1 cellular context compared by ENCODE assay signal in the genomic region with DNA sequence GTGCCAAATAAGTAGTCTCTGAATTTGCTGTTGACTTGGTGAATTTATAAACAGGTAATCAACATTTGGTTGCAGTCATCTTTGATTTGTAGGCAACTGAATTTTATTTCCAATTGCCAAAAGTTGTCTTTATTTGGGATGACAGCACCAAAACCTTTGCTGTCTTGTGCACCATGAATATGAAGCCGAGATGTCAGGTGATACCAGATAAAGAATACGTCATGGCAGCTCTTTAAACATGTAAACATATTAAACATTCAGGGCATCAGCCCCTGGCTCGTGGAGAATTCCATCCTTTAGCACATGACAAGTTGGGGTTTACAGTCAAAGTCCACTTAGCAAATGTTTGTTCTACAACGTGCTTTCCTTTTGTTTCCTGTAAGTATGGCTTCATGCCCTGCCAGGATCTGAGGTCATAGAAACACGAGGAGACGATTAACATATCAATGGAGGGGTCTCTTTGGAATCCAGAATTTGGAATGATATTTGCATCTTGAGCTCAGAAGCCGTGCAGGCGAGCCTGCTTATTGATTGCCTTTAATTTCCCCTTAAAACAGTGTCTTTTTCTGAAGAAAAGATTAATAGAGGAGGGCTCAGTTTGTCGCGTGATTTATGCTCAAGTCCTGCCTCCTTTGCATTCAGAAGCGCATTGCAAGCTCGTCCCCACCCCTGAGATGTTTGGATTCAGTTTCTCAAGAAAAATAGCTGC.
TF ChIP-seq lines count a peak whose summit lies in the region.

No MANE protein-coding gene starts in this region.

TF ChIP-seq in K562, 482 proteins besides CTCF, POLR2A, EP300 and RAD21 (continued from another document and continues in another):
- TF ChIP-seq, protein P1, sequence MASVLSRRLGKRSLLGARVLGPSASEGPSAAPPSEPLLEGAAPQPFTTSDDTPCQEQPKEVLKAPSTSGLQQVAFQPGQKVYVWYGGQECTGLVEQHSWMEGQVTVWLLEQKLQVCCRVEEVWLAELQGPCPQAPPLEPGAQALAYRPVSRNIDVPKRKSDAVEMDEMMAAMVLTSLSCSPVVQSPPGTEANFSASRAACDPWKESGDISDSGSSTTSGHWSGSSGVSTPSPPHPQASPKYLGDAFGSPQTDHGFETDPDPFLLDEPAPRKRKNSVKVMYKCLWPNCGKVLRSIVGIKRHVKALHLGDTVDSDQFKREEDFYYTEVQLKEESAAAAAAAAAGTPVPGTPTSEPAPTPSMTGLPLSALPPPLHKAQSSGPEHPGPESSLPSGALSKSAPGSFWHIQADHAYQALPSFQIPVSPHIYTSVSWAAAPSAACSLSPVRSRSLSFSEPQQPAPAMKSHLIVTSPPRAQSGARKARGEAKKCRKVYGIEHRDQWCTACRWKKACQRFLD (CRISPR knock-in tag; IDR thresholded peaks at IDR 0.05), result 0 out of 2 replicates have a peak, but pooled peaks have one; percentile 17
- TF ChIP-seq SREBF1 (IDR thresholded peaks at IDR 0.05; ENCODE audit: borderline replicate concordance, low read depth, low read length) (peak; percentile 19; the same call in 1 of the 2 replicates), JUND (IDR thresholded peaks at IDR 0.05; ENCODE audit: borderline replicate concordance, low read depth, low read length) (0 out of 2 replicates have a peak, but pooled peaks have one; percentile 12), JUND (tag; IDR thresholded peaks at IDR 0.05; ENCODE audit: borderline replicate concordance, low read depth, low read length) (peak; percentile 70; the same call in 1 of the 3 replicates), NR4A1 (CRISPR knock-in tag; IDR thresholded peaks at IDR 0.05) (no peak), NR4A1 (tag; IDR thresholded peaks at IDR 0.05) (peak; percentile 58; the same call in 1 of the 2 replicates), TCF7 (IDR thresholded peaks at IDR 0.05; ENCODE audit: borderline replicate concordance) (no peak), NR2C1 (IDR thresholded peaks at IDR 0.05) (peak; percentile 76), NR2C1 (tag; IDR thresholded peaks at IDR 0.05) (peak; percentile 81), MTA3 (IDR thresholded peaks at IDR 0.05; ENCODE audit: borderline replicate concordance) (peak; percentile 75; the same call in 1 of the 2 replicates), MAZ (CRISPR knock-in tag; conservative IDR thresholded peaks at IDR 0.05 in 1 of 2, IDR thresholded peaks at IDR 0.05 in 1 of 2) (0 out of 4 replicates have a peak, but pooled peaks of 1 of the 2 experiments have one; percentile 14), ASH1L (IDR thresholded peaks at IDR 0.05; ENCODE audit: borderline replicate concordance, low read depth, partially characterized antibody) (peak; percentile 46), ETV1 (tag; conservative IDR thresholded peaks at IDR 0.05; ENCODE audit: low read depth) (peak; percentile 41), ZBTB1 (CRISPR knock-in tag; IDR thresholded peaks at IDR 0.05; ENCODE audit: borderline replicate concordance, low read depth) (no peak), TARDBP (IDR thresholded peaks at IDR 0.05) (no peak), PHF21A (IDR thresholded peaks at IDR 0.05; ENCODE audit: borderline replicate concordance, low read depth) (0 out of 2 replicates have a peak, but pooled peaks have one; percentile 41), SMARCB1 (IDR thresholded peaks at IDR 0.05; ENCODE audit: insufficient read length, low read depth) (no peak), FOXA3 (CRISPR knock-in tag; conservative IDR thresholded peaks at IDR 0.05 in 1 of 2, IDR thresholded peaks at IDR 0.05 in 1 of 2) (no peak), EP400 (IDR thresholded peaks at IDR 0.05) (peak; percentile 67), ZNF766 (CRISPR knock-in tag; conservative IDR thresholded peaks at IDR 0.05) (0 out of 2 replicates have a peak, but pooled peaks have one; percentile 38), TEAD2 (tag; IDR thresholded peaks at IDR 0.05) (no peak), PYGO2 (tag; IDR thresholded peaks at IDR 0.05) (0 out of 2 replicates have a peak, but pooled peaks have one; percentile 60), C11orf30 (IDR thresholded peaks at IDR 0.05; ENCODE audit: low read depth) (no peak), DIDO1 (tag; IDR thresholded peaks at IDR 0.05; ENCODE audit: low read depth) (peak; percentile 75), DPF2 (IDR thresholded peaks at IDR 0.05) (peak; percentile 26), OTX1 (CRISPR knock-in tag; IDR thresholded peaks at IDR 0.05) (no peak), SMARCA5 (IDR thresholded peaks at IDR 0.05) (no peak), YY1 (IDR thresholded peaks at IDR 0.05; ENCODE audit: borderline replicate concordance in 1 of 3, control insufficient read depth in 1 of 3, extremely low read depth in 1 of 3, insufficient read depth in 3 of 3, insufficient read length in 1 of 3, insufficient replicate concordance in 2 of 3, low read depth in 1 of 3, low read length in 2 of 3) (peak in 1 of 3 experiments; percentile 7), RBM25 (IDR thresholded peaks at IDR 0.05; ENCODE audit: low read depth, low read length, severe bottlenecking) (peak; percentile 24), ELF4 (CRISPR knock-in tag; IDR thresholded peaks at IDR 0.05) (no peak)
- TF ChIP-seq, protein P2, sequence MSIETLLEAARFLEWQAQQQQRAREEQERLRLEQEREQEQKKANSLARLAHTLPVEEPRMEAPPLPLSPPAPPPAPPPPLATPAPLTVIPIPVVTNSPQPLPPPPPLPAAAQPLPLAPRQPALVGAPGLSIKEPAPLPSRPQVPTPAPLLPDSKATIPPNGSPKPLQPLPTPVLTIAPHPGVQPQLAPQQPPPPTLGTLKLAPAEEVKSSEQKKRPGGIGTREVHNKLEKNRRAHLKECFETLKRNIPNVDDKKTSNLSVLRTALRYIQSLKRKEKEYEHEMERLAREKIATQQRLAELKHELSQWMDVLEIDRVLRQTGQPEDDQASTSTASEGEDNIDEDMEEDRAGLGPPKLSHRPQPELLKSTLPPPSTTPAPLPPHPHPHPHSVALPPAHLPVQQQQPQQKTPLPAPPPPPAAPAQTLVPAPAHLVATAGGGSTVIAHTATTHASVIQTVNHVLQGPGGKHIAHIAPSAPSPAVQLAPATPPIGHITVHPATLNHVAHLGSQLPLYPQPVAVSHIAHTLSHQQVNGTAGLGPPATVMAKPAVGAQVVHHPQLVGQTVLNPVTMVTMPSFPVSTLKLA (conservative IDR thresholded peaks at IDR 0.05), result peak; percentile 57 to 76
- TF ChIP-seq, protein P3, sequence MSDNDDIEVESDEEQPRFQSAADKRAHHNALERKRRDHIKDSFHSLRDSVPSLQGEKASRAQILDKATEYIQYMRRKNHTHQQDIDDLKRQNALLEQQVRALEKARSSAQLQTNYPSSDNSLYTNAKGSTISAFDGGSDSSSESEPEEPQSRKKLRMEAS (CRISPR knock-in tag; IDR thresholded peaks at IDR 0.05), result peak; percentile 52; the same call in 1 of the 2 replicates
- TF ChIP-seq, protein P4, sequence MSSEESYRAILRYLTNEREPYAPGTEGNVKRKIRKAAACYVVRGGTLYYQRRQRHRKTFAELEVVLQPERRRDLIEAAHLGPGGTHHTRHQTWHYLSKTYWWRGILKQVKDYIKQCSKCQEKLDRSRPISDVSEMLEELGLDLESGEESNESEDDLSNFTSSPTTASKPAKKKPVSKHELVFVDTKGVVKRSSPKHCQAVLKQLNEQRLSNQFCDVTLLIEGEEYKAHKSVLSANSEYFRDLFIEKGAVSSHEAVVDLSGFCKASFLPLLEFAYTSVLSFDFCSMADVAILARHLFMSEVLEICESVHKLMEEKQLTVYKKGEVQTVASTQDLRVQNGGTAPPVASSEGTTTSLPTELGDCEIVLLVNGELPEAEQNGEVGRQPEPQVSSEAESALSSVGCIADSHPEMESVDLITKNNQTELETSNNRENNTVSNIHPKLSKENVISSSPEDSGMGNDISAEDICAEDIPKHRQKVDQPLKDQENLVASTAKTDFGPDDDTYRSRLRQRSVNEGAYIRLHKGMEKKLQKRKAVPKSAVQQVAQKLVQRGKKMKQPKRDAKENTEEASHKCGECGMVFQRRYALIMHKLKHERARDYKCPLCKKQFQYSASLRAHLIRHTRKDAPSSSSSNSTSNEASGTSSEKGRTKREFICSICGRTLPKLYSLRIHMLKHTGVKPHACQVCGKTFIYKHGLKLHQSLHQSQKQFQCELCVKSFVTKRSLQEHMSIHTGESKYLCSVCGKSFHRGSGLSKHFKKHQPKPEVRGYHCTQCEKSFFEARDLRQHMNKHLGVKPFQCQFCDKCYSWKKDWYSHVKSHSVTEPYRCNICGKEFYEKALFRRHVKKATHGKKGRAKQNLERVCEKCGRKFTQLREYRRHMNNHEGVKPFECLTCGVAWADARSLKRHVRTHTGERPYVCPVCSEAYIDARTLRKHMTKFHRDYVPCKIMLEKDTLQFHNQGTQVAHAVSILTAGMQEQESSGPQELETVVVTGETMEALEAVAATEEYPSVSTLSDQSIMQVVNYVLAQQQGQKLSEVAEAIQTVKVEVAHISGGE (CRISPR knock-in tag; IDR thresholded peaks at IDR 0.05), result peak in 1 of 3 experiments; percentile 64; a peak in 2 of 6 replicates
- TF ChIP-seq, protein P5, sequence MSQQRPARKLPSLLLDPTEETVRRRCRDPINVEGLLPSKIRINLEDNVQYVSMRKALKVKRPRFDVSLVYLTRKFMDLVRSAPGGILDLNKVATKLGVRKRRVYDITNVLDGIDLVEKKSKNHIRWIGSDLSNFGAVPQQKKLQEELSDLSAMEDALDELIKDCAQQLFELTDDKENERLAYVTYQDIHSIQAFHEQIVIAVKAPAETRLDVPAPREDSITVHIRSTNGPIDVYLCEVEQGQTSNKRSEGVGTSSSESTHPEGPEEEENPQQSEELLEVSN (IDR thresholded peaks at IDR 0.05; ENCODE audit: borderline replicate concordance in 1 of 2, extremely low read depth in 1 of 2, insufficient read depth in 1 of 2, insufficient read length in 1 of 2, low read depth in 1 of 2, low read length in 1 of 2, poor library complexity in 1 of 2, severe bottlenecking in 1 of 2), result peak in 1 of 2 experiments; percentile 9
- TF ChIP-seq, protein P6, sequence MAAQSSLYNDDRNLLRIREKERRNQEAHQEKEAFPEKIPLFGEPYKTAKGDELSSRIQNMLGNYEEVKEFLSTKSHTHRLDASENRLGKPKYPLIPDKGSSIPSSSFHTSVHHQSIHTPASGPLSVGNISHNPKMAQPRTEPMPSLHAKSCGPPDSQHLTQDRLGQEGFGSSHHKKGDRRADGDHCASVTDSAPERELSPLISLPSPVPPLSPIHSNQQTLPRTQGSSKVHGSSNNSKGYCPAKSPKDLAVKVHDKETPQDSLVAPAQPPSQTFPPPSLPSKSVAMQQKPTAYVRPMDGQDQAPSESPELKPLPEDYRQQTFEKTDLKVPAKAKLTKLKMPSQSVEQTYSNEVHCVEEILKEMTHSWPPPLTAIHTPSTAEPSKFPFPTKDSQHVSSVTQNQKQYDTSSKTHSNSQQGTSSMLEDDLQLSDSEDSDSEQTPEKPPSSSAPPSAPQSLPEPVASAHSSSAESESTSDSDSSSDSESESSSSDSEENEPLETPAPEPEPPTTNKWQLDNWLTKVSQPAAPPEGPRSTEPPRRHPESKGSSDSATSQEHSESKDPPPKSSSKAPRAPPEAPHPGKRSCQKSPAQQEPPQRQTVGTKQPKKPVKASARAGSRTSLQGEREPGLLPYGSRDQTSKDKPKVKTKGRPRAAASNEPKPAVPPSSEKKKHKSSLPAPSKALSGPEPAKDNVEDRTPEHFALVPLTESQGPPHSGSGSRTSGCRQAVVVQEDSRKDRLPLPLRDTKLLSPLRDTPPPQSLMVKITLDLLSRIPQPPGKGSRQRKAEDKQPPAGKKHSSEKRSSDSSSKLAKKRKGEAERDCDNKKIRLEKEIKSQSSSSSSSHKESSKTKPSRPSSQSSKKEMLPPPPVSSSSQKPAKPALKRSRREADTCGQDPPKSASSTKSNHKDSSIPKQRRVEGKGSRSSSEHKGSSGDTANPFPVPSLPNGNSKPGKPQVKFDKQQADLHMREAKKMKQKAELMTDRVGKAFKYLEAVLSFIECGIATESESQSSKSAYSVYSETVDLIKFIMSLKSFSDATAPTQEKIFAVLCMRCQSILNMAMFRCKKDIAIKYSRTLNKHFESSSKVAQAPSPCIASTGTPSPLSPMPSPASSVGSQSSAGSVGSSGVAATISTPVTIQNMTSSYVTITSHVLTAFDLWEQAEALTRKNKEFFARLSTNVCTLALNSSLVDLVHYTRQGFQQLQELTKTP (IDR thresholded peaks at IDR 0.05; ENCODE audit: low read depth in 1 of 2, partially characterized antibody in 2 of 2), result peak in 1 of 2 experiments; percentile 94
- TF ChIP-seq, protein P7, sequence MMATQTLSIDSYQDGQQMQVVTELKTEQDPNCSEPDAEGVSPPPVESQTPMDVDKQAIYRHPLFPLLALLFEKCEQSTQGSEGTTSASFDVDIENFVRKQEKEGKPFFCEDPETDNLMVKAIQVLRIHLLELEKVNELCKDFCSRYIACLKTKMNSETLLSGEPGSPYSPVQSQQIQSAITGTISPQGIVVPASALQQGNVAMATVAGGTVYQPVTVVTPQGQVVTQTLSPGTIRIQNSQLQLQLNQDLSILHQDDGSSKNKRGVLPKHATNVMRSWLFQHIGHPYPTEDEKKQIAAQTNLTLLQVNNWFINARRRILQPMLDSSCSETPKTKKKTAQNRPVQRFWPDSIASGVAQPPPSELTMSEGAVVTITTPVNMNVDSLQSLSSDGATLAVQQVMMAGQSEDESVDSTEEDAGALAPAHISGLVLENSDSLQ (IDR thresholded peaks at IDR 0.05), result peak; percentile 68
- TF ChIP-seq, protein P8, sequence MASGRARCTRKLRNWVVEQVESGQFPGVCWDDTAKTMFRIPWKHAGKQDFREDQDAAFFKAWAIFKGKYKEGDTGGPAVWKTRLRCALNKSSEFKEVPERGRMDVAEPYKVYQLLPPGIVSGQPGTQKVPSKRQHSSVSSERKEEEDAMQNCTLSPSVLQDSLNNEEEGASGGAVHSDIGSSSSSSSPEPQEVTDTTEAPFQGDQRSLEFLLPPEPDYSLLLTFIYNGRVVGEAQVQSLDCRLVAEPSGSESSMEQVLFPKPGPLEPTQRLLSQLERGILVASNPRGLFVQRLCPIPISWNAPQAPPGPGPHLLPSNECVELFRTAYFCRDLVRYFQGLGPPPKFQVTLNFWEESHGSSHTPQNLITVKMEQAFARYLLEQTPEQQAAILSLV (tag; IDR thresholded peaks at IDR 0.05), result no peak
- TF ChIP-seq, protein P9, sequence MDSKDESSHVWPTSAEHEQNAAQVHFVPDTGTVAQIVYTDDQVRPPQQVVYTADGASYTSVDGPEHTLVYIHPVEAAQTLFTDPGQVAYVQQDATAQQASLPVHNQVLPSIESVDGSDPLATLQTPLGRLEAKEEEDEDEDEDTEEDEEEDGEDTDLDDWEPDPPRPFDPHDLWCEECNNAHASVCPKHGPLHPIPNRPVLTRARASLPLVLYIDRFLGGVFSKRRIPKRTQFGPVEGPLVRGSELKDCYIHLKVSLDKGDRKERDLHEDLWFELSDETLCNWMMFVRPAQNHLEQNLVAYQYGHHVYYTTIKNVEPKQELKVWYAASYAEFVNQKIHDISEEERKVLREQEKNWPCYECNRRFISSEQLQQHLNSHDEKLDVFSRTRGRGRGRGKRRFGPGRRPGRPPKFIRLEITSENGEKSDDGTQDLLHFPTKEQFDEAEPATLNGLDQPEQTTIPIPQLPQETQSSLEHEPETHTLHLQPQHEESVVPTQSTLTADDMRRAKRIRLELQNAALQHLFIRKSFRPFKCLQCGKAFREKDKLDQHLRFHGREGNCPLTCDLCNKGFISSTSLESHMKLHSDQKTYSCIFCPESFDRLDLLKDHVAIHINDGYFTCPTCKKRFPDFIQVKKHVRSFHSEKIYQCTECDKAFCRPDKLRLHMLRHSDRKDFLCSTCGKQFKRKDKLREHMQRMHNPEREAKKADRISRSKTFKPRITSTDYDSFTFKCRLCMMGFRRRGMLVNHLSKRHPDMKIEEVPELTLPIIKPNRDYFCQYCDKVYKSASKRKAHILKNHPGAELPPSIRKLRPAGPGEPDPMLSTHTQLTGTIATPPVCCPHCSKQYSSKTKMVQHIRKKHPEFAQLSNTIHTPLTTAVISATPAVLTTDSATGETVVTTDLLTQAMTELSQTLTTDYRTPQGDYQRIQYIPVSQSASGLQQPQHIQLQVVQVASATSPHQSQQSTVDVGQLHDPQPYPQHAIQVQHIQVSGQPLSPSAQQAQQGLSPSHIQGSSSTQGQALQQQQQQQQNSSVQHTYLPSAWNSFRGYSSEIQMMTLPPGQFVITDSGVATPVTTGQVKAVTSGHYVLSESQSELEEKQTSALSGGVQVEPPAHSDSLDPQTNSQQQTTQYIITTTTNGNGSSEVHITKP (IDR thresholded peaks at IDR 0.05; ENCODE audit: partially characterized antibody), result peak; percentile 85
